Comparison of ENCODE assay signal across 1 cellular context in genomic region chr13:49657241-49657641, GRCh38.
TF ChIP-seq lines count a peak whose summit lies in the region.

No MANE protein-coding gene starts in this region.

TF ChIP-seq in GM23338, 12 proteins besides CTCF, POLR2A, EP300 and RAD21 (continued from another document):
- TF ChIP-seq REST (IDR thresholded peaks at IDR 0.05; ENCODE audit: unreplicated experiment) (no peak), STAT1 (IDR thresholded peaks at IDR 0.05; ENCODE audit: unreplicated experiment) (no peak), EZH2 (IDR thresholded peaks at IDR 0.05; ENCODE audit: low read depth, unreplicated experiment) (no peak)
